11 cellular contexts compared by ENCODE assay signal in the genomic region with DNA sequence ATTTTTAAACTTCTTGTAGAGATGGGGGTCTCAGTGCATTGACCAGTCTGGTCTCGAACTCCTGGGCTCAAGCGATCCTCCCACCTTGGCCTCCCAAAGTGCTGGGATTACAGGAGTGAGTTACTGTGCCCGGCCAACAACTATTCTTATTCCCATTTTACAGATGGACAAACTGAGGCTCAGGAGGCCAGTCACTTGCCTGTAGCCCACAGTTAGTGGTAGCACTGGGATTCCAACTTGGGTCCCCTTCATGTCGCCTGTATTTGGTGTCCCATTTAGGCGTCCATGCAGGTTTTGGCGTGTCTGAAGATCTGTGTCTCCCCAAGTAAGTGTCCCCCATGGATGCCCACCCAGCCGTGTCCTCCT. TPM values are rescaled to one million over a fixed set of nuclear protein-coding genes. Genes with fewer than 3 reads are reported as not detected.
DNase-seq lines count a peak whose midpoint lies in the region; ATAC-seq, FAIRE-seq and TF ChIP-seq lines count a peak whose summit lies in the region.
"Had no signal": no experiment of that assay in that cellular context is flagged by ENCODE, and none has a peak within 500 bp of the region (broad histone marks: within the 10 kb centered on the region; RNA-seq: fewer than 3 reads in every experiment).

No MANE protein-coding gene starts in this region.

- H3K9me3 ChIP-seq in K562 (replicated peaks; ENCODE audit: control insufficient read depth, insufficient read depth, low read depth, low read length) (no peaks in the 10 kb centered on the region), hepatocyte (ENCODE audit: low read depth) (no peaks in the 10 kb centered on the region), gastrocnemius medialis (no peaks in the 10 kb centered on the region)

- H3K4me3 ChIP-seq in H7 (ENCODE audit: insufficient read depth, low read depth, low read length) (peak overlapping the region; percentile 81), K562 (no peak overlapping the region), hepatocyte (no peak overlapping the region), gastrocnemius medialis (peak overlapping the region in 3 of 4 donors; percentile 52 to 66 (median 57))

- TF ChIP-seq POLR2A in K562 (conservative IDR thresholded peaks at IDR 0.05) (no peak), gastrocnemius medialis (IDR thresholded peaks at IDR 0.05) (no peak)

- H3K9me2 ChIP-seq in hepatocyte (replicated peaks; ENCODE audit: insufficient read depth): no peaks in the 10 kb centered on the region

- H3K27ac ChIP-seq in K562 (ENCODE audit: extremely low read depth, low read depth, low read length): no peak overlapping the region; the same call in 2 of the 3 replicates
- H3K27ac ChIP-seq in hepatocyte: peak overlapping the region; percentile 88
- peak overlapping the region; percentile 62 to 89 (median 86) for H3K27ac ChIP-seq in gastrocnemius medialis

- peak overlapping the region; percentile 66; the same call in 1 of the 2 replicates for H2AFZ ChIP-seq in K562 (ENCODE audit: low read depth, low read length)
- peak overlapping the region; percentile 15 for H2AFZ ChIP-seq in hepatocyte

- no peaks in the 10 kb centered on the region for H4K20me1 ChIP-seq in K562 (replicated peaks; ENCODE audit: control insufficient read depth, insufficient read depth, low read length)
- H4K20me1 ChIP-seq in hepatocyte (ENCODE audit: insufficient read depth, poor library complexity, severe bottlenecking): no peaks in the 10 kb centered on the region

- H3K27me3 ChIP-seq in H7 (ENCODE audit: control insufficient read depth, insufficient read depth, low read length) (no peaks in the 10 kb centered on the region), K562 (ENCODE audit: control insufficient read depth in 2 of 2, insufficient read depth in 2 of 2, low read length in 2 of 2) (peaks cover 0 to 12% of the 10 kb centered on the region in 2 experiments; a peak in 2 of 5 replicates), hepatocyte (no peaks in the 10 kb centered on the region), gastrocnemius medialis (peaks cover 13 to 35% (median 19%) of the 10 kb centered on the region in 3 donors)

- no peaks in the 10 kb centered on the region for H3K9me1 ChIP-seq in K562 (ENCODE audit: control insufficient read depth, insufficient read depth, low read length)

- TF ChIP-seq RAD21 in K562 (CRISPR knock-in tag; conservative IDR thresholded peaks at IDR 0.05 in 1 of 2, IDR thresholded peaks at IDR 0.05 in 1 of 2): no peak

- H3K4me1 ChIP-seq in K562 (replicated peaks in 1 of 2; ENCODE audit: control insufficient read depth in 2 of 2, insufficient read depth in 2 of 2, low read length in 2 of 2) (peaks cover 4 to 34% of the 10 kb centered on the region in 2 experiments; a peak in 3 of 5 replicates), hepatocyte (ENCODE audit: insufficient read depth) (peaks cover 10% of the 10 kb centered on the region), gastrocnemius medialis (no peaks in the 10 kb centered on the region)

- no TSS peak for BruUV-seq in K562 (replicated peaks; lab: Mats Ljungman, UMichigan)

- TF ChIP-seq CTCF in K562 (IDR thresholded peaks at IDR 0.05 in 2 of 3, conservative IDR thresholded peaks at IDR 0.05 in 1 of 3; ENCODE audit: insufficient read depth in 2 of 3, low read depth in 1 of 3, low read length in 3 of 3) (no peak), hepatocyte (IDR thresholded peaks at IDR 0.05; ENCODE audit: poor library complexity) (no peak), gastrocnemius medialis (IDR thresholded peaks at IDR 0.05 in 4 of 5, conservative IDR thresholded peaks at IDR 0.05 in 1 of 5) (no peak)

- TF ChIP-seq EP300 in K562 (IDR thresholded peaks at IDR 0.05; ENCODE audit: low read length): no peak

- WGBS in K562 (ENCODE audit: insufficient coverage, low coverage, missing lambda C conversion rate): 35% methylated on average over 7 of the region's 7 CpGs
- 79% methylated on average over 7 of the region's 7 CpGs for WGBS in hepatocyte (ENCODE audit: low lambda C conversion rate, missing lambda C conversion rate)

- intact Hi-C loops in K562 (cut with micrococcal nuclease) (no loop called here), gastrocnemius medialis (cut with DNase I; ENCODE audit: low total_unique reads) (no loop called here)

- peak overlapping the region in 1 of 2 experiments; percentile 74; a peak in 1 of 4 replicates for H3K9ac ChIP-seq in K562 (ENCODE audit: insufficient read depth in 1 of 2, low read depth in 2 of 2, low read length in 2 of 2)

- peaks cover 1% of the 10 kb centered on the region for H3K36me3 ChIP-seq in H7 (replicated peaks; ENCODE audit: control insufficient read depth, insufficient read depth, low read length)
- no peaks in the 10 kb centered on the region for H3K36me3 ChIP-seq in K562 (ENCODE audit: control insufficient read depth, insufficient read depth, low read length)
- H3K36me3 ChIP-seq in hepatocyte (replicated peaks; ENCODE audit: insufficient read depth, low read depth): no peaks in the 10 kb centered on the region
- no peaks in the 10 kb centered on the region for H3K36me3 ChIP-seq in gastrocnemius medialis

- H3K4me2 ChIP-seq in K562 (ENCODE audit: insufficient read depth, low read length): 0 out of 2 replicates have a peak overlapping the region, but pooled peaks have one; percentile 5
- peak overlapping the region; percentile 92 for H3K4me2 ChIP-seq in hepatocyte

- DNase-seq in H7 (no peak), K562 (ENCODE audit: extremely low read depth in 1 of 4, low spot score in 3 of 4) (peak in 1 of 4 experiments; percentile 5), hepatocyte (ENCODE audit: low spot score) (no peak), gastrocnemius medialis (no peak), HTR-8/SVneo (ENCODE audit: insufficient read length, low spot score) (no peak), 8988T (no peak)
- DNase-seq: NCI-H446 treated with DMSO at 0.1 percent for 48 hours, occipital lobe had no signal

- CTCF ChIA-PET in K562 (lab: Yijun Ruan, JAX; ENCODE audit: low intra/inter-chr PET ratio): no interaction called here

- POLR2A ChIA-PET in K562 (lab: Yijun Ruan, JAX): interaction anchor here (1.2 kb wide), 1 partner anchor 46 kb away, joined by 6 read pairs; a partner anchor contains a TSS

- FAIRE-seq in K562 (lab: Jason Lieb, UNC): no peak
- no peak for FAIRE-seq in HTR-8/SVneo (lab: Jason Lieb, UNC)

- ATAC-seq in K562 (no peak), gastrocnemius medialis (no peak), GM18909 (IDR thresholded peaks at IDR 0.05; ENCODE audit: poor library complexity, unreplicated experiment) (no peak), GM19455 (IDR thresholded peaks at IDR 0.05; ENCODE audit: unreplicated experiment) (no peak)

- H3K79me2 ChIP-seq in K562 (ENCODE audit: control insufficient read depth, insufficient read depth, low read length) (no peaks in the 10 kb centered on the region), hepatocyte (peaks cover 13% of the 10 kb centered on the region)

- in situ Hi-C loops in K562 (cut with MboI) (no loop called here), gastrocnemius medialis (cut with MboI; ENCODE audit: low sequenced_read_pairs in 4 of 4) (no loop called here)

RNA-seq across cellular contexts. Expression of a gene that starts 0.8 kb away (rescaled TPM):
- total RNA-seq in H7 (2014; rRNA removed; shearing (Covaris generic)): 23.3 and 26.8 TPM in 2 replicates
- 5.6 and 26.9 TPM in 2 replicates for total RNA-seq in K562 (2011; cell fraction: chromatin; rRNA removed; ENCODE audit: low replicate concordance)
- 15.1 and 31.7 TPM in 2 replicates for total RNA-seq in K562 (2011; cell fraction: nucleolus; rRNA removed)
- 14.5 and 18.9 TPM in 2 replicates for total RNA-seq in K562 (2011; cell fraction: nucleoplasm; rRNA removed)
- total RNA-seq in K562 (2014; rRNA removed) (1.6 and 2.6 TPM in 2 replicates), K562 (2014; rRNA removed; fragmentation: Illumina TruSeq; extraction: Trizol) (1.2 and 1.4 TPM in 2 replicates), K562 (2015; rRNA removed; fragmentation: Illumina TruSeq; extraction: Trizol) (0.79 and 0.80 TPM in 2 replicates), K562 (2021) (3.0 and 3.4 TPM in 2 replicates), hepatocyte (35.0 and 45.9 TPM in 2 replicates), gastrocnemius medialis (10 to 100 TPM; 17.4 to 49.2 (median 37.4) TPM)
- polyA plus RNA-seq in K562 (2011; rRNA removed) (6.0 and 6.6 TPM in 2 replicates), K562 (2014; fragmentation: Illumina TruSeq; extraction: Trizol) (1.6 and 2.0 TPM in 2 replicates), K562 (2014; fragmentation: Nextera tagmentation; extraction: Ambion mirVana) (1 to 10 TPM; 1.9 to 2.0 TPM), K562 (2014; rRNA removed) (1.1 and 1.2 TPM in 2 replicates), hepatocyte (15.0 and 17.3 TPM in 2 replicates)
- 5.2 and 17.6 TPM in 2 replicates for polyA plus RNA-seq in K562 (2011; cell fraction: cytosol; rRNA removed)
- 3.2 and 12.0 TPM in 2 replicates for polyA plus RNA-seq in K562 (2011; cell fraction: nucleus; rRNA removed)
- polyA plus RNA-seq in K562 (2012): 1.4 and 3.0 TPM in 2 replicates
- 20.1 and 36.0 TPM in 2 replicates for polyA minus RNA-seq in K562 (2011; rRNA and poly(A)+ RNA removed)
- polyA minus RNA-seq in K562 (2011; cell fraction: cytosol; rRNA and poly(A)+ RNA removed): 21.2 and 32.5 TPM in 2 replicates
- 4.9 and 8.2 TPM in 2 replicates for polyA minus RNA-seq in K562 (2011; cell fraction: nucleus; rRNA and poly(A)+ RNA removed)
- total RNA-seq: T-helper 2 cell treated with Interferon-gamma antibody and Interleukin-4, amounts not matched to agents 100 ng/mL and 5 ng/mL, for 36 hours had no signal

RNA-seq across cellular contexts. Expression of a gene that starts 25.2 kb away (rescaled TPM):
- 60.4 and 108 TPM in 2 replicates for total RNA-seq in H7 (2014; rRNA removed; shearing (Covaris generic))
- total RNA-seq in K562 (2011; cell fraction: chromatin; rRNA removed; ENCODE audit: low replicate concordance): 0.90 and 1.3 TPM in 2 replicates
- total RNA-seq in K562 (2011; cell fraction: nucleolus; rRNA removed): 2.0 TPM in 2 replicates
- total RNA-seq in K562 (2011; cell fraction: nucleoplasm; rRNA removed): 1.0 and 1.5 TPM in 2 replicates
- total RNA-seq in K562 (2014; rRNA removed): 0.41 and 2.7 TPM in 2 replicates
- total RNA-seq in K562 (2014; rRNA removed; fragmentation: Illumina TruSeq; extraction: Trizol): 0.13 and 0.18 TPM in 2 replicates
- 0.07 and 0.15 TPM in 2 replicates for total RNA-seq in K562 (2015; rRNA removed; fragmentation: Illumina TruSeq; extraction: Trizol)
- 1.9 and 2.6 TPM in 2 replicates for total RNA-seq in K562 (2021)
- polyA plus RNA-seq in K562 (2011; rRNA removed): 0.46 and 0.60 TPM in 2 replicates
- polyA plus RNA-seq in K562 (2011; cell fraction: cytosol; rRNA removed): 0.37 and 0.95 TPM in 2 replicates
- 0.97 and 4.3 TPM in 2 replicates for polyA plus RNA-seq in K562 (2011; cell fraction: nucleus; rRNA removed)
- 1.1 and 2.8 TPM in 2 replicates for polyA plus RNA-seq in K562 (2012)
- polyA plus RNA-seq in K562 (2014; fragmentation: Illumina TruSeq; extraction: Trizol): 0.71 and 0.79 TPM in 2 replicates
- under 1 TPM; 0.13 to 0.20 TPM for polyA plus RNA-seq in K562 (2014; fragmentation: Nextera tagmentation; extraction: Ambion mirVana)
- 0.48 and 0.77 TPM in 2 replicates for polyA plus RNA-seq in K562 (2014; rRNA removed)
- 0.33 and 0.42 TPM in 2 replicates for polyA minus RNA-seq in K562 (2011; rRNA and poly(A)+ RNA removed)
- polyA minus RNA-seq in K562 (2011; cell fraction: cytosol; rRNA and poly(A)+ RNA removed): 0.76 and 1.5 TPM in 2 replicates
- polyA minus RNA-seq in K562 (2011; cell fraction: nucleus; rRNA and poly(A)+ RNA removed): 0.22 and 0.27 TPM in 2 replicates
- 8.5 and 11.6 TPM in 2 replicates for total RNA-seq in hepatocyte
- 23.7 and 26.0 TPM in 2 replicates for polyA plus RNA-seq in hepatocyte
- total RNA-seq in gastrocnemius medialis: under 1 TPM in 2 of 4 donors, not detected in 2; 0.31 to 0.64 TPM

RNA-seq across cellular contexts. Expression of a gene that starts 45.9 kb away (rescaled TPM):
- 178 and 194 TPM in 2 replicates for total RNA-seq in H7 (2014; rRNA removed; shearing (Covaris generic))
- 232 and 237 TPM in 2 replicates for total RNA-seq in K562 (2011; cell fraction: chromatin; rRNA removed; ENCODE audit: low replicate concordance)
- total RNA-seq in K562 (2011; cell fraction: nucleolus; rRNA removed): 95.1 and 105 TPM in 2 replicates
- 117 and 149 TPM in 2 replicates for total RNA-seq in K562 (2011; cell fraction: nucleoplasm; rRNA removed)
- 85.0 and 99.3 TPM in 2 replicates for total RNA-seq in K562 (2014; rRNA removed)
- 69.9 and 78.2 TPM in 2 replicates for total RNA-seq in K562 (2014; rRNA removed; fragmentation: Illumina TruSeq; extraction: Trizol)
- total RNA-seq in K562 (2015; rRNA removed; fragmentation: Illumina TruSeq; extraction: Trizol): 85.9 and 88.7 TPM in 2 replicates
- total RNA-seq in K562 (2021): 196 and 211 TPM in 2 replicates
- polyA plus RNA-seq in K562 (2011; rRNA removed): 39.2 and 59.3 TPM in 2 replicates
- 36.1 and 60.0 TPM in 2 replicates for polyA plus RNA-seq in K562 (2011; cell fraction: cytosol; rRNA removed)
- 43.7 and 55.9 TPM in 2 replicates for polyA plus RNA-seq in K562 (2011; cell fraction: nucleus; rRNA removed)
- polyA plus RNA-seq in K562 (2012): 121 and 132 TPM in 2 replicates
- polyA plus RNA-seq in K562 (2014; fragmentation: Illumina TruSeq; extraction: Trizol): 138 and 160 TPM in 2 replicates
- 1 to 10 TPM; 7.3 to 9.4 TPM for polyA plus RNA-seq in K562 (2014; fragmentation: Nextera tagmentation; extraction: Ambion mirVana)
- 93.8 and 107 TPM in 2 replicates for polyA plus RNA-seq in K562 (2014; rRNA removed)
- 53.3 and 64.4 TPM in 2 replicates for polyA minus RNA-seq in K562 (2011; rRNA and poly(A)+ RNA removed)
- polyA minus RNA-seq in K562 (2011; cell fraction: cytosol; rRNA and poly(A)+ RNA removed): 50.4 and 56.1 TPM in 2 replicates
- 40.3 and 68.6 TPM in 2 replicates for polyA minus RNA-seq in K562 (2011; cell fraction: nucleus; rRNA and poly(A)+ RNA removed)
- total RNA-seq in hepatocyte: 92.8 and 98.5 TPM in 2 replicates
- 111 and 115 TPM in 2 replicates for polyA plus RNA-seq in hepatocyte
- total RNA-seq in gastrocnemius medialis: 100 to 1,000 TPM in 1 of 4 donors, 10 to 100 TPM in 3; 49.5 to 101 (median 92.4) TPM

Comparison
In these comparisons a context has a peak if more than half of its experiments do, and no peak if none do; other contexts are left out.
1. H3K4me3 ChIP-seq: peak in H7 (single experiment) and gastrocnemius medialis (3 of 4); none in K562 (single experiment) and hepatocyte (single experiment).